ENCODE assay signal across 24 cellular contexts in genomic region chr3:171242170-171242569, GRCh38.
DNase-seq lines count a peak whose midpoint lies in the region; FAIRE-seq and TF ChIP-seq lines count a peak whose summit lies in the region.
"Had no signal": no experiment of that assay in that cellular context is flagged by ENCODE, and none has a peak within 500 bp of the region (broad histone marks: within the 10 kb centered on the region; RNA-seq: fewer than 3 reads in every experiment).

No MANE protein-coding gene starts in this region.

- DNase-seq in NOMO-1 treated with DMSO at 0.1 percent for 48 hours (lab: John Stamatoyannopoulos, UW; ENCODE audit: unreplicated experiment) (peak; percentile 32), NOMO-1 treated with dmso at 0.1 percent for 144 hours (lab: John Stamatoyannopoulos, UW; ENCODE audit: unreplicated experiment) (no peak), GM19239 (ENCODE audit: insufficient read length, low spot score) (no peak), NB4 (ENCODE audit: low read depth) (peak; percentile 25), kidney tubule cell (ENCODE audit: low spot score) (no peak), amygdala (lab: John Stamatoyannopoulos, UW) (no peak)
- DNase-seq: 8988T; ACHN; BE2C; Calu3; CD4-positive, alpha-beta memory T cell; COR-L47; DMS53; DMS79 treated with DMSO at 0.1 percent for 48 hours; GF-D8; GM23248; H7; HCEC 1CT had no signal

- H3K27ac ChIP-seq in VCaP: peak overlapping the region; percentile 28; the same call in 1 of the 2 replicates
- H3K27ac ChIP-seq: A549; BLaER1 treated with 17β-estradiol and CSF1 and Interleukin-3, amounts not matched to agents 10 nM and 100 nM; GM23248 had no signal

- TF ChIP-seq POLR2A in NB4 (IDR thresholded peaks at IDR 0.05; ENCODE audit: extremely low read depth, insufficient read length): no peak

- no peak for TF ChIP-seq CTCF in NB4 (IDR thresholded peaks at IDR 0.05; ENCODE audit: low read depth, low read length)
- no peak for TF ChIP-seq CTCF in VCaP (conservative IDR thresholded peaks at IDR 0.05)

- no peak overlapping the region for H3K4me3 ChIP-seq in NB4 (ENCODE audit: low read depth, low read length)
- H3K4me3 ChIP-seq: A549; BLaER1 treated with 17β-estradiol and CSF1 and Interleukin-3, amounts not matched to agents 10 nM and 100 nM; GM23248 had no signal

- FAIRE-seq in GM19239 (lab: Jason Lieb, UNC): peak; percentile 74
- FAIRE-seq: A549, GM12891, GM18507, H1 had no signal

Comparison
In these comparisons a context has a peak if more than half of its experiments do, and no peak if none do; other contexts are left out.
1. DNase-seq: peak in NOMO-1 treated with DMSO at 0.1 percent for 48 hours (single experiment) and NB4 (single experiment); none in NOMO-1 treated with dmso at 0.1 percent for 144 hours (single experiment), GM19239 (single experiment), kidney tubule cell (single experiment) and amygdala (0 of 56).